In the genomic region with DNA sequence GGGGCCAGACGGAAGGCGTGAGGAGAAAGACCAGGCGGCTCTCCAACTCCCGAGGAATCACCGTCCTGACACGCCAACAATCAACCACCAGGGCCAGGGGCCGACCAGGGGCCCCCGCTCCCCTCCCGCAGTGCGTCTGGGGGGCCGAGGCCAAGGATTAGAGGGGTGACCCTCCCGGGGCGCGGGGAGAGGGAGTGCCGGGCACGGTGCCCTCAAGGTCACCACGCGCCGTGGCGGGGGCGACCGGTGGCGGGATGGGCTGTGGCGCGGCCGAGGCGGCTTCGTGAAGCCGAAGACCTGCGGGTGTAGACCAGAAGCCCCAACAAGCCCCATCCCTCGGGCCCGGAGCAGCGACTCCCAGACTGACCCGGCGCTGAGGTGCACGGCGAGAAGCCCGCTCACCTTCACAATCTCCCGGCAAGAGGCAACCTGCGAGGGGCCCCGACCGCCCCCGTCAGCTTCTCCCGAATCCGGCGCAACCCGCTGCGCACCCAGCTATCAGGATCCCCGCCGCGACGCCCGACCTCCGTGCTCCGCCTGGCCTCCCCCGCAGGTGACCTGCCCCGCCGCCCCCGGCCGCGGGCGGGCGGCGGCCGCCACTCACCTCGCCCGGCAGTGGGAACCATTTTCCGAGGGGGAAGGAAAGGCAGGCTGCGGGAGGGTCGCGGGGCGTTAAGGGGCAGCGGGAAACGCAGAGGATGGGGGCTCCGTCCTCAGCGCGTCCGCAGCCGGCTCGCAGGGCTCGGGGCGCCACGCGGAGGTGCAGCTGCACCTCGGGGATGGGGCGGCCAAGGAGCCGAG, we compare ENCODE assay signal across 8 cellular contexts. TPM values are rescaled to one million over a fixed set of nuclear protein-coding genes. Genes with fewer than 3 reads are reported as not detected.
DNase-seq lines count a peak whose midpoint lies in the region; ATAC-seq lines count a peak whose summit lies in the region.

No MANE protein-coding gene starts in this region.

- H3K4ac ChIP-seq in mesenchymal stem cell (ENCODE audit: low read depth in 1 of 2, low read length in 2 of 2), result peak overlapping the region in 1 of 2 experiments; percentile 19

- peak; percentile 26 for DNase-seq in NCI-H2171 treated with DMSO at 0.1 percent for 48 hours (lab: John Stamatoyannopoulos, UW)
- DNase-seq in NCI-H2171 (lab: John Stamatoyannopoulos, UW), result no peak
- DNase-seq in activated CD4-positive, alpha-beta T cell treated with anti-CD3 and anti-CD28 coated beads for 36 hours, result peak; percentile 64
- DNase-seq in mesenchymal stem cell, result peak; percentile 30
- peak; percentile 12 to 45 for DNase-seq in stimulated activated CD8-positive, alpha-beta memory T cell treated with anti-CD3 and anti-CD28 coated beads, Interleukin-7, amount 100 ng/mL, for 4 hours (ENCODE audit: low read depth in 2 of 2)
- DNase-seq in GM19240 (ENCODE audit: insufficient read length, low spot score), result no peak

- H3K4me1 ChIP-seq in HUES64 (ENCODE audit: insufficient read depth, low read length) (peaks cover 13% of the 10 kb centered on the region), ectodermal cell (ENCODE audit: control insufficient read depth, insufficient read depth, low read length) (peaks cover 5% of the 10 kb centered on the region), mesenchymal stem cell (ENCODE audit: control insufficient read depth, insufficient read depth, low read depth, low read length) (peaks cover 1% of the 10 kb centered on the region)

- no peak for ATAC-seq in activated CD4-positive, alpha-beta T cell treated with anti-CD3 and anti-CD28 coated beads for 36 hours

- WGBS in HUES64, result under 1% methylated on average over 87 of the region's 87 CpGs
- 0% methylated on average over 87 of the region's 87 CpGs for WGBS in ectodermal cell, 2 experiments
- WGBS in mesenchymal stem cell, result under 1% methylated on average over 47 of the region's 87 CpGs

- H4K8ac ChIP-seq in mesenchymal stem cell (ENCODE audit: low read length), result peak overlapping the region; percentile 63

- no peaks in the 10 kb centered on the region for H3K9me3 Mint-ChIP-seq in activated CD4-positive, alpha-beta T cell treated with anti-CD3 and anti-CD28 coated beads for 36 hours (ENCODE audit: low read depth)

- H3K4me3 Mint-ChIP-seq in activated CD4-positive, alpha-beta T cell treated with anti-CD3 and anti-CD28 coated beads for 36 hours, result peak overlapping the region; percentile 85

- peaks cover 42% of the 10 kb centered on the region for H3K4me1 Mint-ChIP-seq in activated CD4-positive, alpha-beta T cell treated with anti-CD3 and anti-CD28 coated beads for 36 hours

- peak overlapping the region; percentile 95 for H3K9ac ChIP-seq in HUES64 (ENCODE audit: low read depth, low read length)
- H3K9ac ChIP-seq in mesenchymal stem cell (ENCODE audit: low read length), result peak overlapping the region; percentile 99

- H3K18ac ChIP-seq in mesenchymal stem cell (ENCODE audit: low read depth in 1 of 2, low read length in 2 of 2), result peak overlapping the region; percentile 85 to 97

- peak overlapping the region in 1 of 2 experiments; percentile 75 for H2BK12ac ChIP-seq in mesenchymal stem cell (ENCODE audit: low read length in 2 of 2)

- POLR2A ChIA-PET in activated CD4-positive, alpha-beta T cell treated with anti-CD3 and anti-CD28 coated beads for 36 hours (lab: Charles Lee), result no interaction called here

- H3K4me3 ChIP-seq in HUES64 (ENCODE audit: low read length), result peak overlapping the region; percentile 82
- H3K4me3 ChIP-seq in ectodermal cell (ENCODE audit: insufficient read depth, low read depth, low read length), result peak overlapping the region; percentile 93
- peak overlapping the region; percentile 91 to 96 for H3K4me3 ChIP-seq in mesenchymal stem cell (ENCODE audit: insufficient read depth in 1 of 2, low read depth in 1 of 2, low read length in 2 of 2)

- H3K27ac Mint-ChIP-seq in activated CD4-positive, alpha-beta T cell treated with anti-CD3 and anti-CD28 coated beads for 36 hours, result peak overlapping the region; percentile 90

- peaks cover 9% of the 10 kb centered on the region for H3K36me3 Mint-ChIP-seq in activated CD4-positive, alpha-beta T cell treated with anti-CD3 and anti-CD28 coated beads for 36 hours (ENCODE audit: low read depth)

- H4K91ac ChIP-seq in mesenchymal stem cell (ENCODE audit: low read length), result peak overlapping the region; percentile 66

- no peaks in the 10 kb centered on the region for H3K27me3 Mint-ChIP-seq in activated CD4-positive, alpha-beta T cell treated with anti-CD3 and anti-CD28 coated beads for 36 hours

- H3K27me3 ChIP-seq in HUES64 (ENCODE audit: insufficient read depth, low read length), result peaks cover 48% of the 10 kb centered on the region
- H3K27me3 ChIP-seq in ectodermal cell (ENCODE audit: control insufficient read depth, insufficient read depth, low read length, poor library complexity, severe bottlenecking), result peaks cover 14% of the 10 kb centered on the region
- H3K27me3 ChIP-seq in mesenchymal stem cell (ENCODE audit: control insufficient read depth in 1 of 2, insufficient read depth in 1 of 2, low read length in 2 of 2), result no peaks in the 10 kb centered on the region

- H3K27ac ChIP-seq in HUES64 (ENCODE audit: low read depth, low read length) (peak overlapping the region; percentile 63; the same call in 1 of the 2 replicates), ectodermal cell (ENCODE audit: insufficient read depth, low read depth, low read length, poor library complexity, severe bottlenecking) (peak overlapping the region; percentile 96), mesenchymal stem cell (ENCODE audit: low read length, poor library complexity, severe bottlenecking) (no peak overlapping the region)

- H3K36me3 ChIP-seq in HUES64 (ENCODE audit: insufficient read depth, low read length), result no peaks in the 10 kb centered on the region
- H3K36me3 ChIP-seq in ectodermal cell (ENCODE audit: control insufficient read depth, insufficient read depth, low read length), result no peaks in the 10 kb centered on the region
- H3K36me3 ChIP-seq in mesenchymal stem cell (ENCODE audit: control insufficient read depth in 1 of 2, insufficient read depth in 2 of 2, low read depth in 1 of 2, low read length in 2 of 2), result peaks cover 0 to 1% of the 10 kb centered on the region in 2 experiments

- H3K14ac ChIP-seq in mesenchymal stem cell (ENCODE audit: low read length in 2 of 2), result peak overlapping the region in 1 of 2 experiments; percentile 87

- H2AK5ac ChIP-seq in mesenchymal stem cell (ENCODE audit: low read length, severe bottlenecking), result no peak overlapping the region

- H3K79me1 ChIP-seq in mesenchymal stem cell (replicated peaks; ENCODE audit: low read length, poor library complexity, severe bottlenecking), result peaks cover 3% of the 10 kb centered on the region

- peak overlapping the region; percentile 82 for H2BK120ac ChIP-seq in mesenchymal stem cell (ENCODE audit: low read depth, low read length)

- CTCF ChIA-PET in activated CD4-positive, alpha-beta T cell treated with anti-CD3 and anti-CD28 coated beads for 36 hours (lab: Charles Lee), result interaction anchor here (0.9 to 1.5 kb wide), 2 partner anchors 108 to 164 kb away, joined by 3 to 5 read pairs; no protein-coding TSS in a partner anchor

- no peak overlapping the region for H2BK5ac ChIP-seq in mesenchymal stem cell (ENCODE audit: low read depth, low read length, poor library complexity, severe bottlenecking)

- H3K9me3 ChIP-seq in HUES64 (ENCODE audit: insufficient read depth, low read depth, low read length) (no peaks in the 10 kb centered on the region), ectodermal cell (ENCODE audit: control insufficient read depth, low read length) (no peaks in the 10 kb centered on the region), mesenchymal stem cell (ENCODE audit: control insufficient read depth, low read length) (no peaks in the 10 kb centered on the region)

- intact Hi-C loops in activated CD4-positive, alpha-beta T cell treated with anti-CD3 and anti-CD28 coated beads for 36 hours (cut with DNase I, micrococcal nuclease), result loop anchor here (1.0 to 5.0 kb wide), 11 partner anchors 45 to 1566 kb away; a partner anchor contains a TSS

- no peak overlapping the region for H2AFZ ChIP-seq in mesenchymal stem cell (ENCODE audit: low read depth, low read length)

- peak overlapping the region; percentile 90 for H3K4me2 ChIP-seq in mesenchymal stem cell (ENCODE audit: low read length, poor library complexity, severe bottlenecking)

- H2BK15ac ChIP-seq in mesenchymal stem cell (ENCODE audit: low read depth, poor library complexity, severe bottlenecking), result peak overlapping the region; percentile 67

- H3K23ac ChIP-seq in mesenchymal stem cell (ENCODE audit: low read length in 2 of 2), result peak overlapping the region; percentile 52 to 66

RNA-seq across cellular contexts. Expression of a gene that starts 0.4 kb away (rescaled TPM):
- polyA plus RNA-seq in HUES64 (2013, experiment 1 of 2), result 34.4 TPM
- polyA plus RNA-seq in HUES64 (2013, experiment 2 of 2), result 34.2 TPM
- 10 to 100 TPM; 18.8 to 19.7 TPM for total RNA-seq in activated CD4-positive, alpha-beta T cell treated with anti-CD3 and anti-CD28 coated beads for 36 hours
- 131 TPM for polyA plus RNA-seq in ectodermal cell (2013, experiment 1 of 4)
- polyA plus RNA-seq in ectodermal cell (2013, experiment 2 of 4), result 167 TPM
- 91.9 TPM for polyA plus RNA-seq in ectodermal cell (2013, experiment 3 of 4)
- 116 TPM for polyA plus RNA-seq in ectodermal cell (2013, experiment 4 of 4)
- 39.7 TPM for polyA plus RNA-seq in mesenchymal stem cell (2013, experiment 1 of 2)
- 42.6 TPM for polyA plus RNA-seq in mesenchymal stem cell (2013, experiment 2 of 2)

Comparison
In these comparisons a context has a peak if more than half of its experiments do, and no peak if none do; other contexts are left out.
1. DNase-seq: peak in NCI-H2171 treated with DMSO at 0.1 percent for 48 hours (single experiment), activated CD4-positive, alpha-beta T cell treated with anti-CD3 and anti-CD28 coated beads for 36 hours (single experiment), mesenchymal stem cell (single experiment) and stimulated activated CD8-positive, alpha-beta memory T cell treated with anti-CD3 and anti-CD28 coated beads, Interleukin-7, amount 100 ng/mL, for 4 hours (2 of 2); none in NCI-H2171 (single experiment) and GM19240 (single experiment).
2. Peak in every context shown above with its lines, with median percentiles within 50 percentile points of each other: H3K4me3 ChIP-seq.